11 cellular contexts compared by ENCODE assay signal in the genomic region with DNA sequence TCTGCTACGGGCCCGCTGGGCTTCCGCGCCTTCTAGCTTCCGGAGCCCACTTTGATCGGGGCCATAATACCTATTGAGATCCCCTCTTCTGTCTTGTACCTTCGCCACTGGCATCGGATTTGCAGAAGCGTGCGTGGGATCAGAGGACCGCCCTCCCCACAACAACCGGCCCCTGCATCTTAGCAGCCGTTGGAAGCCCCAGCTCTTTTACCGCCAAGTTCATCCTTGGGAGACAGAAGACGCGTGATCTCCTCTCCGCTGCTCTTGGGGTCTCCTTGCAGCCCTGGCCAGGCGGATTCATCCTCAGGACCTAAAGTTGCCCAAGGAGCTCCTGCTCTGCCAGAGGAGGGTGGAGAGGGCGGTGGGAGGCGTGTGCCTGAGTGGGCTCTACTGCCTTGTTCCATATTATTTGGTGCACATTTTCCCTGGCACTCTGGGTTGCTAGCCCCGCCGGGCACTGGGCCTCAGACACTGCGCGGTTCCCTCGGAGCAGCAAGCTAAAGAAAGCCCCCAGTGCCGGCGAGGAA. TPM values are rescaled to one million over a fixed set of nuclear protein-coding genes. Genes with fewer than 3 reads are reported as not detected.
DNase-seq lines count a peak whose midpoint lies in the region; ATAC-seq, FAIRE-seq and TF ChIP-seq lines count a peak whose summit lies in the region.
"Had no signal": no experiment of that assay in that cellular context is flagged by ENCODE, and none has a peak within 500 bp of the region (broad histone marks: within the 10 kb centered on the region; RNA-seq: fewer than 3 reads in every experiment).

No MANE protein-coding gene starts in this region.

- peaks cover 31% of the 10 kb centered on the region for H3K4me1 ChIP-seq in BLaER1
- H3K4me1 ChIP-seq in PC-3 (ENCODE audit: insufficient read depth, low read length), result peaks cover 40% of the 10 kb centered on the region
- peaks cover 0 to 14% (median 11%) of the 10 kb centered on the region in 3 donors for H3K4me1 ChIP-seq in pancreas

- H3K27ac ChIP-seq in BLaER1 (no peak overlapping the region), PC-3 (ENCODE audit: low read length) (no peak overlapping the region), pancreas (no peak overlapping the region)
- H3K27ac ChIP-seq: body of pancreas had no signal

- no peak for FAIRE-seq in pancreas (lab: Jason Lieb, UNC)

- no peaks in the 10 kb centered on the region for H3F3A ChIP-seq in PC-3 (ENCODE audit: low read length, unreplicated experiment)

- peaks cover 7% of the 10 kb centered on the region for H3K4me1 Mint-ChIP-seq in activated CD4-positive, alpha-beta T cell treated with anti-CD3 and anti-CD28 coated beads for 36 hours

- no peak overlapping the region for H3K27ac Mint-ChIP-seq in activated CD4-positive, alpha-beta T cell treated with anti-CD3 and anti-CD28 coated beads for 36 hours
- H3K27ac Mint-ChIP-seq: T-cell had no signal

- CTCF ChIA-PET in PC-3 (lab: Charles Lee), result no interaction called here
- CTCF ChIA-PET in activated CD4-positive, alpha-beta T cell treated with anti-CD3 and anti-CD28 coated beads for 36 hours (lab: Charles Lee), result no interaction called here

- H3K4me2 ChIP-seq in BLaER1 (peak overlapping the region; percentile 95), PC-3 (ENCODE audit: low read length) (peak overlapping the region; percentile 99)

- H3K9me2 ChIP-seq in PC-3 (replicated peaks; ENCODE audit: low read length), result no peaks in the 10 kb centered on the region

- H3K27me3 ChIP-seq in BLaER1 (peaks cover 58% of the 10 kb centered on the region), PC-3 (ENCODE audit: low read length) (no peaks in the 10 kb centered on the region), pancreas (peaks cover 0 to 27% (median 4%) of the 10 kb centered on the region in 4 donors)

- POLR2A ChIA-PET in PC-3 (lab: Charles Lee; ENCODE audit: unreplicated experiment), result interaction anchor here (0.5 kb wide), 1 partner anchor 164 kb away, joined by 8 read pairs; no protein-coding TSS in a partner anchor
- POLR2A ChIA-PET in activated CD4-positive, alpha-beta T cell treated with anti-CD3 and anti-CD28 coated beads for 36 hours (lab: Charles Lee), result no interaction called here

- no TSS peak for BruUV-seq in PC-3 (replicated peaks; lab: Mats Ljungman, UMichigan)

- 2 to 3% methylated on average over 27 of the region's 27 CpGs for WGBS in pancreas, 2 donors

- no peak for DNase-seq in PC-3
- peak; percentile 18 for DNase-seq in fibroblast of villous mesenchyme (ENCODE audit: low read depth)
- DNase-seq in pancreas, result peak in 2 of 6 donors; percentile 7 to 61
- DNase-seq in activated CD8-positive, alpha-beta memory T cell treated with anti-CD3 and anti-CD28 coated beads, Interleukin-2, amount 50 U/mL, for 4 hours, result no peak
- no peak for DNase-seq in iPS-NIHi11 (ENCODE audit: low spot score)
- DNase-seq in activated CD4-positive, alpha-beta T cell treated with anti-CD3 and anti-CD28 coated beads for 36 hours, result no peak
- DNase-seq: DND-41, T-cell had no signal

- H3K4me3 ChIP-seq in BLaER1 (peak overlapping the region; percentile 68), PC-3 (ENCODE audit: low read length) (peak overlapping the region; percentile 96), fibroblast of villous mesenchyme (ENCODE audit: low read depth, low read length) (peak overlapping the region; percentile 78), pancreas (peak overlapping the region; percentile 53 to 66 (median 60))

- no peaks in the 10 kb centered on the region for H3K36me3 ChIP-seq in BLaER1
- no peaks in the 10 kb centered on the region; the same call in 1 of the 2 replicates for H3K36me3 ChIP-seq in PC-3 (ENCODE audit: low read depth, low read length)
- H3K36me3 ChIP-seq in pancreas, result no peaks in the 10 kb centered on the region

- H3K9me3 ChIP-seq in BLaER1, result peaks cover 13% of the 10 kb centered on the region
- H3K9me3 ChIP-seq in PC-3 (ENCODE audit: low read length), result no peaks in the 10 kb centered on the region
- no peaks in the 10 kb centered on the region for H3K9me3 ChIP-seq in pancreas
- H3K9me3 ChIP-seq: body of pancreas had no signal

- H3K79me2 ChIP-seq in PC-3 (ENCODE audit: low read length), result peaks cover 66% of the 10 kb centered on the region

- intact Hi-C loops in PC-3 (cut with micrococcal nuclease), result loop anchor here (5.0 kb wide), 1 partner anchor 796 kb away; no protein-coding TSS in a partner anchor
- intact Hi-C loops in pancreas (cut with DNase I), result no loop called here
- intact Hi-C loops in activated CD4-positive, alpha-beta T cell treated with anti-CD3 and anti-CD28 coated beads for 36 hours (cut with DNase I, micrococcal nuclease), result no loop called here

- H3K9me3 Mint-ChIP-seq in activated CD4-positive, alpha-beta T cell treated with anti-CD3 and anti-CD28 coated beads for 36 hours (ENCODE audit: low read depth), result no peaks in the 10 kb centered on the region
- H3K9me3 Mint-ChIP-seq: T-cell had no signal

- no peaks in the 10 kb centered on the region; the same call in 1 of the 2 replicates for H4K20me1 ChIP-seq in BLaER1
- H4K20me1 ChIP-seq in PC-3 (ENCODE audit: low read length), result peaks cover 52% of the 10 kb centered on the region

- no peak overlapping the region for H2AFZ ChIP-seq in PC-3 (ENCODE audit: low read length)

- no peaks in the 10 kb centered on the region for H3K36me3 Mint-ChIP-seq in activated CD4-positive, alpha-beta T cell treated with anti-CD3 and anti-CD28 coated beads for 36 hours (ENCODE audit: low read depth)
- H3K36me3 Mint-ChIP-seq: T-cell had no signal

- no peak for ATAC-seq in PC-3
- ATAC-seq in pancreas, result no peak
- ATAC-seq in GM21619 (IDR thresholded peaks at IDR 0.05; ENCODE audit: unreplicated experiment), result no peak
- no peak for ATAC-seq in activated CD4-positive, alpha-beta T cell treated with anti-CD3 and anti-CD28 coated beads for 36 hours
- ATAC-seq: T-cell had no signal

- H3K27me3 Mint-ChIP-seq in activated CD4-positive, alpha-beta T cell treated with anti-CD3 and anti-CD28 coated beads for 36 hours, result peaks cover 49% of the 10 kb centered on the region

- TF ChIP-seq CTCF in PC-3 (conservative IDR thresholded peaks at IDR 0.05; ENCODE audit: low read depth, low read length), result no peak
- TF ChIP-seq CTCF in fibroblast of villous mesenchyme (IDR thresholded peaks at IDR 0.05; ENCODE audit: insufficient read depth, low read depth, low read length), result no peak
- no peak for TF ChIP-seq CTCF in pancreas (IDR thresholded peaks at IDR 0.05)

- no peak overlapping the region for H3K4me3 Mint-ChIP-seq in activated CD4-positive, alpha-beta T cell treated with anti-CD3 and anti-CD28 coated beads for 36 hours

- H3K9ac ChIP-seq in BLaER1, result no peak overlapping the region
- peak overlapping the region; percentile 74 for H3K9ac ChIP-seq in PC-3 (ENCODE audit: low read length)

RNA-seq across cellular contexts. Expression of a gene that starts 1.6 kb away (rescaled TPM):
- 19.1 and 28.7 TPM in 2 replicates for total RNA-seq in PC-3 (2014; rRNA removed)
- 8.4 and 20.7 TPM in 2 replicates for total RNA-seq in fibroblast of villous mesenchyme
- total RNA-seq in pancreas, result 1 to 10 TPM; 1.1 to 9.1 (median 3.1) TPM
- polyA plus RNA-seq in pancreas, result under 1 TPM; 0.68 to 0.82 TPM
- total RNA-seq in activated CD4-positive, alpha-beta T cell treated with anti-CD3 and anti-CD28 coated beads for 36 hours, result not detected
